In the genomic region with DNA sequence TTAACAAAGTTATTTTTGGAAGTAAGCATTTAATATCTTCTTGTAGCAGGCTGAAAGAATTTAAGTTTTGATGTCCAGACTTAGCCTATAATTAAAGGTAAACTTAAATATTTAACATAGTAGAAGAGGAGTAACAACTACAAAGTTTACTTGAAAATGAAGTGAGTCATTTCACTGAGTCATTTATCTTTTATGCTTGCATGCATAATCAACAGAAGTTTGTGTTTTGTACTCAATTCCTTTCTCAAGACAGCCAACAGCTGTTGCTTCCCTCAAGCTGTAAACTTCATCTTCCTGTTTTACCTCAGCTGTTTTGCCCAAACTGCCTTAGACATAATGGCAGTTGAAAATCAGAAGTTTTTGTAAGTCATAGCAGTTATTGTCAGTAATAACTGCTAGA, we compare ENCODE assay signal across 13 cellular contexts. TPM values are rescaled to one million over a fixed set of nuclear protein-coding genes. Genes with fewer than 3 reads are reported as not detected.
DNase-seq lines count a peak whose midpoint lies in the region; ATAC-seq, FAIRE-seq and TF ChIP-seq lines count a peak whose summit lies in the region.
"Had no signal": no experiment of that assay in that cellular context is flagged by ENCODE, and none has a peak within 500 bp of the region (broad histone marks: within the 10 kb centered on the region; RNA-seq: fewer than 3 reads in every experiment).

No MANE protein-coding gene starts in this region.

- peak overlapping the region; percentile 84 to 95 (median 89) for H3K27ac Mint-ChIP-seq in CD14-positive monocyte
- H3K27ac Mint-ChIP-seq: activated naive CD8-positive, alpha-beta T cell treated with anti-CD3 and anti-CD28 coated beads, Interleukin-2, amount 50 U/mL, for 24 hours had no signal

- no peaks in the 10 kb centered on the region for H3K27me3 ChIP-seq in neuron (ENCODE audit: insufficient read depth, low read length)
- H3K27me3 ChIP-seq: esophagus squamous epithelium had no signal

- no peak overlapping the region for H3K4me3 Mint-ChIP-seq in CD14-positive monocyte
- H3K4me3 Mint-ChIP-seq: activated naive CD8-positive, alpha-beta T cell treated with anti-CD3 and anti-CD28 coated beads, Interleukin-2, amount 50 U/mL, for 24 hours had no signal

- no peak for TF ChIP-seq CTCF in CD14-positive monocyte (IDR thresholded peaks at IDR 0.05)

- intact Hi-C loops in CD14-positive monocyte (cut with micrococcal nuclease): no loop called here

- no peaks in the 10 kb centered on the region for H3K36me3 ChIP-seq in neuron (ENCODE audit: insufficient read depth, low read length)
- H3K36me3 ChIP-seq: esophagus squamous epithelium had no signal

- DNase-seq in CD14-positive monocyte (ENCODE audit: low spot score) (no peak), NOMO-1 (lab: John Stamatoyannopoulos, UW; ENCODE audit: unreplicated experiment in 2 of 2) (peak; percentile 74 to 90), fibroblast of gingiva (ENCODE audit: low read depth) (peak; percentile 90), HTR-8/SVneo (ENCODE audit: insufficient read length, low spot score) (no peak), NCI-H2107 (lab: John Stamatoyannopoulos, UW) (no peak), LoVo (ENCODE audit: low spot score) (no peak)
- DNase-seq: activated naive CD8-positive, alpha-beta T cell treated with anti-CD3 and anti-CD28 coated beads, Interleukin-2, amount 50 U/mL, for 24 hours; Calu3; esophagus squamous epithelium; NCI-H187; RPMI8226 had no signal

- H2AFZ ChIP-seq in neuron (ENCODE audit: low read depth, low read length): peak overlapping the region; percentile 44

- H3K9me3 Mint-ChIP-seq in CD14-positive monocyte: peaks cover 0 to 7% (median 3%) of the 10 kb centered on the region in 7 donors
- H3K9me3 Mint-ChIP-seq: activated naive CD8-positive, alpha-beta T cell treated with anti-CD3 and anti-CD28 coated beads, Interleukin-2, amount 50 U/mL, for 24 hours had no signal

- no peak for ATAC-seq in GM19395 (IDR thresholded peaks at IDR 0.05; ENCODE audit: unreplicated experiment)
- ATAC-seq: activated naive CD8-positive, alpha-beta T cell treated with anti-CD3 and anti-CD28 coated beads, Interleukin-2, amount 50 U/mL, for 24 hours had no signal

- no peaks in the 10 kb centered on the region for H3K9me3 ChIP-seq in neuron (ENCODE audit: low read length)
- H3K9me3 ChIP-seq: esophagus squamous epithelium had no signal

- peaks cover 40% of the 10 kb centered on the region for H3K4me1 Mint-ChIP-seq in CD14-positive monocyte
- H3K4me1 Mint-ChIP-seq: activated naive CD8-positive, alpha-beta T cell treated with anti-CD3 and anti-CD28 coated beads, Interleukin-2, amount 50 U/mL, for 24 hours had no signal

- no peaks in the 10 kb centered on the region for H3K36me3 Mint-ChIP-seq in CD14-positive monocyte

- FAIRE-seq in HTR-8/SVneo (lab: Jason Lieb, UNC): no peak

- no peaks in the 10 kb centered on the region for H3K4me1 ChIP-seq in neuron (ENCODE audit: insufficient read depth, low read length)
- H3K4me1 ChIP-seq: esophagus squamous epithelium had no signal

- H3K4me3 ChIP-seq in neuron (ENCODE audit: low read length): no peak overlapping the region
- H3K4me3 ChIP-seq: esophagus squamous epithelium had no signal

- H3K27me3 Mint-ChIP-seq in CD14-positive monocyte (ENCODE audit: low read depth in 3 of 3): peaks cover 0 to 3% (median 0%) of the 10 kb centered on the region in 3 donors

RNA-seq across cellular contexts. Expression of a gene that starts 58.0 kb away (rescaled TPM):
- under 1 TPM; 0.37 to 0.53 TPM for polyA plus RNA-seq in CD14-positive monocyte

Comparison
In these comparisons a context has a peak if more than half of its experiments do, and no peak if none do; other contexts are left out.
1. DNase-seq: peak in NOMO-1 (2 of 2) and fibroblast of gingiva (single experiment); none in CD14-positive monocyte (single experiment), HTR-8/SVneo (single experiment), NCI-H2107 (single experiment) and LoVo (single experiment).